Comparison of ENCODE assay signal across 10 cellular contexts in the genomic region with DNA sequence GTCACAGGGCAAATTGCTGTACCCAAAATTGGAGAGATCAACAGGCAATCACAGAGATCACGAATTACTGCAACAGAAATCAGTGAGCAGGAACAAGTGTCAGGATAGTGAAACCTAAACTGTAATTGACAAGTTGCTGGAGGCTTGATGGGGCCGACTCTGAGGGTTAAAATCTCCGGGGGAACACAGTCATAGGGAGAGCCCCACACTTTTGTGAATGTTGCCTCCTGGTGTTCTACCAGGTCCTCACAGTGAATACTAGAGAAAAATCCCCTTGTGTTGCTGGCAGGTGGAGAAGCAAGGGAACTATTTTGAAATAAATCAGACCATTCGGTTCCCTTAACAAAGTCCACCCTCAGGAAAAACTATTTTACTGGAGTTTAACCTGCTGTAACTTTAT.
A peak's percentile ranks its signal among the peaks of the same experiment; 100 is the strongest.
DNase-seq lines count a peak whose midpoint lies in the region; ATAC-seq and TF ChIP-seq lines count a peak whose summit lies in the region.
"Had no signal": no experiment of that assay in that cellular context is flagged by ENCODE, and none has a peak within 500 bp of the region (broad histone marks: within the 10 kb centered on the region; RNA-seq: fewer than 3 reads in every experiment).

No MANE protein-coding gene starts in this region.

- peaks cover 7% of the 10 kb centered on the region for H3K9me3 Mint-ChIP-seq in mesothelial cell of epicardium
- H3K9me3 Mint-ChIP-seq: naive thymus-derived CD8-positive, alpha-beta T cell had no signal

- H3K4me3 ChIP-seq in mesendoderm (ENCODE audit: low read length) (no peak overlapping the region), hepatocyte (no peak overlapping the region)

- H3K56ac ChIP-seq in mesendoderm (ENCODE audit: low read length) = no peak overlapping the region

- H2BK120ac ChIP-seq in mesendoderm (ENCODE audit: low read depth, low read length) = no peak overlapping the region

- no peaks in the 10 kb centered on the region for H3K9me3 ChIP-seq in hepatocyte (ENCODE audit: low read depth)

- H3K9me2 ChIP-seq in hepatocyte (replicated peaks; ENCODE audit: insufficient read depth) = no peaks in the 10 kb centered on the region

- TF ChIP-seq RAD21 in Ishikawa (IDR thresholded peaks at IDR 0.05; ENCODE audit: low read depth) = peak; percentile 22; the same call in 1 of the 2 replicates

- no peak for TF ChIP-seq EP300 in Ishikawa (IDR thresholded peaks at IDR 0.05; ENCODE audit: borderline replicate concordance)

- H3K4me2 ChIP-seq in mesendoderm (ENCODE audit: low read length) (no peak overlapping the region), hepatocyte (no peak overlapping the region)

- no peak overlapping the region for H3K18ac ChIP-seq in mesendoderm (ENCODE audit: low read length)

- H3K4me1 ChIP-seq in mesendoderm (ENCODE audit: control insufficient read depth, low read depth, low read length) = no peaks in the 10 kb centered on the region
- no peaks in the 10 kb centered on the region for H3K4me1 ChIP-seq in hepatocyte (ENCODE audit: insufficient read depth)

- H2AFZ ChIP-seq in hepatocyte = no peak overlapping the region

- no peak overlapping the region for H3K27ac Mint-ChIP-seq in mesothelial cell of epicardium

- H2BK5ac ChIP-seq in mesendoderm (ENCODE audit: low read length) = no peak overlapping the region

- no peak overlapping the region for H2AK5ac ChIP-seq in mesendoderm (ENCODE audit: low read length)

- H4K8ac ChIP-seq in mesendoderm (ENCODE audit: low read depth, low read length) = peak overlapping the region; percentile 13

- H4K20me1 ChIP-seq in hepatocyte (ENCODE audit: insufficient read depth, poor library complexity, severe bottlenecking) = no peaks in the 10 kb centered on the region

- no peak overlapping the region for H3K27ac ChIP-seq in mesendoderm (ENCODE audit: low read depth, low read length)
- no peak overlapping the region for H3K27ac ChIP-seq in hepatocyte

- no CpG with 5 or more reads among the region's 4 CpGs for WGBS in mesendoderm (ENCODE audit: extremely low coverage, insufficient coverage, low lambda C conversion rate)
- 50% methylated on average over 4 of the region's 4 CpGs for WGBS in hepatocyte (ENCODE audit: low lambda C conversion rate, missing lambda C conversion rate)

- H4K5ac ChIP-seq in mesendoderm (ENCODE audit: low read length) = no peak overlapping the region

- H3K27me3 ChIP-seq in mesendoderm (ENCODE audit: insufficient read depth, low read length, poor library complexity) (no peaks in the 10 kb centered on the region), hepatocyte (no peaks in the 10 kb centered on the region)

- H3K36me3 Mint-ChIP-seq in mesothelial cell of epicardium = no peaks in the 10 kb centered on the region
- H3K36me3 Mint-ChIP-seq: naive thymus-derived CD8-positive, alpha-beta T cell had no signal

- H3K4me1 Mint-ChIP-seq in mesothelial cell of epicardium = peaks cover 11% of the 10 kb centered on the region
- H3K4me1 Mint-ChIP-seq: naive thymus-derived CD8-positive, alpha-beta T cell had no signal

- peak; percentile 95 for ATAC-seq in GM21737 (IDR thresholded peaks at IDR 0.05; ENCODE audit: unreplicated experiment)
- ATAC-seq: naive thymus-derived CD8-positive, alpha-beta T cell had no signal

- DNase-seq in NCI-H524 (lab: John Stamatoyannopoulos, UW) (peak; percentile 39 to 57), NCI-H524 treated with DMSO at 0.1 percent for 48 hours (lab: John Stamatoyannopoulos, UW) (no peak), mesendoderm (peak; percentile 25), COLO829 (ENCODE audit: low spot score) (no peak), hepatocyte (ENCODE audit: low spot score) (no peak), mesothelial cell of epicardium (ENCODE audit: low spot score in 2 of 2, unreplicated experiment in 2 of 2) (no peak)
- DNase-seq: naive thymus-derived CD8-positive, alpha-beta T cell; NCI-H187 treated with DMSO at 0.1 percent for 48 hours had no signal

- H3K79me1 ChIP-seq in mesendoderm (ENCODE audit: low read length) = no peaks in the 10 kb centered on the region

- H3K79me2 ChIP-seq in mesendoderm (ENCODE audit: control insufficient read depth, insufficient read depth, low read length) (no peaks in the 10 kb centered on the region), hepatocyte (no peaks in the 10 kb centered on the region)

- H2BK15ac ChIP-seq in mesendoderm (replicated peaks; ENCODE audit: low read depth) = no peak overlapping the region

- no peak overlapping the region for H3K4ac ChIP-seq in mesendoderm (ENCODE audit: low read depth, low read length)

- H3K27me3 Mint-ChIP-seq in mesothelial cell of epicardium (ENCODE audit: low read depth) = no peaks in the 10 kb centered on the region
- H3K27me3 Mint-ChIP-seq: naive thymus-derived CD8-positive, alpha-beta T cell had no signal

- H3K23ac ChIP-seq in mesendoderm (ENCODE audit: low read length) = no peak overlapping the region

- H3K36me3 ChIP-seq in mesendoderm (ENCODE audit: control insufficient read depth, insufficient read depth, low read length) (no peaks in the 10 kb centered on the region), hepatocyte (replicated peaks; ENCODE audit: insufficient read depth, low read depth) (no peaks in the 10 kb centered on the region)

- TF ChIP-seq CTCF in hepatocyte (IDR thresholded peaks at IDR 0.05; ENCODE audit: poor library complexity) (no peak), mesothelial cell of epicardium (IDR thresholded peaks at IDR 0.05; ENCODE audit: unreplicated experiment) (no peak)

- H3K9ac ChIP-seq in mesendoderm (ENCODE audit: low read length) = no peak overlapping the region

- no peak overlapping the region for H3K4me3 Mint-ChIP-seq in mesothelial cell of epicardium
- H3K4me3 Mint-ChIP-seq: naive thymus-derived CD8-positive, alpha-beta T cell had no signal

TF ChIP-seq in Ishikawa, 13 proteins besides CTCF, POLR2A, EP300 and RAD21:
- no peak for TF ChIP-seq ZBTB7A (IDR thresholded peaks at IDR 0.05; ENCODE audit: low read depth)
- no peak for TF ChIP-seq EGR1 (IDR thresholded peaks at IDR 0.05)
- no peak for TF ChIP-seq TEAD4 (IDR thresholded peaks at IDR 0.05)
- TF ChIP-seq NFIC (IDR thresholded peaks at IDR 0.05) = no peak
- TF ChIP-seq CEBPB (IDR thresholded peaks at IDR 0.05) = no peak
- no peak for TF ChIP-seq FOXM1 (IDR thresholded peaks at IDR 0.05; ENCODE audit: borderline replicate concordance, low read depth)
- TF ChIP-seq TCF12 (IDR thresholded peaks at IDR 0.05; ENCODE audit: low read depth) = no peak
- TF ChIP-seq YY1 (IDR thresholded peaks at IDR 0.05; ENCODE audit: low read depth) = no peak
- no peak for TF ChIP-seq USF1 (IDR thresholded peaks at IDR 0.05)
- TF ChIP-seq CREB1 (IDR thresholded peaks at IDR 0.05; ENCODE audit: low read depth) = no peak
- TF ChIP-seq TAF1 (IDR thresholded peaks at IDR 0.05; ENCODE audit: low read depth) = no peak
- TF ChIP-seq, protein P1, sequence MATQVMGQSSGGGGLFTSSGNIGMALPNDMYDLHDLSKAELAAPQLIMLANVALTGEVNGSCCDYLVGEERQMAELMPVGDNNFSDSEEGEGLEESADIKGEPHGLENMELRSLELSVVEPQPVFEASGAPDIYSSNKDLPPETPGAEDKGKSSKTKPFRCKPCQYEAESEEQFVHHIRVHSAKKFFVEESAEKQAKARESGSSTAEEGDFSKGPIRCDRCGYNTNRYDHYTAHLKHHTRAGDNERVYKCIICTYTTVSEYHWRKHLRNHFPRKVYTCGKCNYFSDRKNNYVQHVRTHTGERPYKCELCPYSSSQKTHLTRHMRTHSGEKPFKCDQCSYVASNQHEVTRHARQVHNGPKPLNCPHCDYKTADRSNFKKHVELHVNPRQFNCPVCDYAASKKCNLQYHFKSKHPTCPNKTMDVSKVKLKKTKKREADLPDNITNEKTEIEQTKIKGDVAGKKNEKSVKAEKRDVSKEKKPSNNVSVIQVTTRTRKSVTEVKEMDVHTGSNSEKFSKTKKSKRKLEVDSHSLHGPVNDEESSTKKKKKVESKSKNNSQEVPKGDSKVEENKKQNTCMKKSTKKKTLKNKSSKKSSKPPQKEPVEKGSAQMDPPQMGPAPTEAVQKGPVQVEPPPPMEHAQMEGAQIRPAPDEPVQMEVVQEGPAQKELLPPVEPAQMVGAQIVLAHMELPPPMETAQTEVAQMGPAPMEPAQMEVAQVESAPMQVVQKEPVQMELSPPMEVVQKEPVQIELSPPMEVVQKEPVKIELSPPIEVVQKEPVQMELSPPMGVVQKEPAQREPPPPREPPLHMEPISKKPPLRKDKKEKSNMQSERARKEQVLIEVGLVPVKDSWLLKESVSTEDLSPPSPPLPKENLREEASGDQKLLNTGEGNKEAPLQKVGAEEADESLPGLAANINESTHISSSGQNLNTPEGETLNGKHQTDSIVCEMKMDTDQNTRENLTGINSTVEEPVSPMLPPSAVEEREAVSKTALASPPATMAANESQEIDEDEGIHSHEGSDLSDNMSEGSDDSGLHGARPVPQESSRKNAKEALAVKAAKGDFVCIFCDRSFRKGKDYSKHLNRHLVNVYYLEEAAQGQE (IDR thresholded peaks at IDR 0.05; ENCODE audit: low read depth) = no peak
- TF ChIP-seq MAX (IDR thresholded peaks at IDR 0.05) = no peak

Comparison
In these comparisons a context has a peak if more than half of its experiments do, and no peak if none do; other contexts are left out.
1. DNase-seq: peak in NCI-H524 (2 of 2) and mesendoderm (single experiment); none in NCI-H524 treated with DMSO at 0.1 percent for 48 hours (single experiment), COLO829 (single experiment), hepatocyte (single experiment) and mesothelial cell of epicardium (0 of 2).